ENCODE assay signal across 12 cellular contexts in genomic region chr9:32069169-32069813, GRCh38.
A peak's percentile ranks its signal among the peaks of the same experiment; 100 is the strongest.
DNase-seq lines count a peak whose midpoint lies in the region; ATAC-seq, FAIRE-seq and TF ChIP-seq lines count a peak whose summit lies in the region.
"Had no signal": no experiment of that assay in that cellular context is flagged by ENCODE, and none has a peak within 500 bp of the region (broad histone marks: within the 10 kb centered on the region; RNA-seq: fewer than 3 reads in every experiment).

No MANE protein-coding gene starts in this region.

- H3K27ac ChIP-seq in smooth muscle cell (ENCODE audit: low read depth) = no peak overlapping the region
- H3K27ac ChIP-seq: cardiac muscle cell, prostate gland, thoracic aorta had no signal

- no peaks in the 10 kb centered on the region for H3F3A ChIP-seq in smooth muscle cell (ENCODE audit: low read depth)

- H4K20me1 ChIP-seq in smooth muscle cell (ENCODE audit: low read depth) = no peaks in the 10 kb centered on the region

- no peak for ATAC-seq in GM21786 (IDR thresholded peaks at IDR 0.05; ENCODE audit: unreplicated experiment)
- ATAC-seq: left ventricle myocardium superior had no signal

- peak; percentile 34 for TF ChIP-seq CTCF in smooth muscle cell (IDR thresholded peaks at IDR 0.05; ENCODE audit: borderline replicate concordance, insufficient read depth, poor library complexity, severe bottlenecking)

- 52% methylated on average over 9 of the region's 9 CpGs for WGBS in smooth muscle cell (ENCODE audit: low lambda C conversion rate)

- intact Hi-C loops in posterior cingulate gyrus (cut with DNase I) = no loop called here

- H3K9me3 ChIP-seq in adipocyte (ENCODE audit: control insufficient read depth, low read length) (no peaks in the 10 kb centered on the region), smooth muscle cell (replicated peaks; ENCODE audit: low read depth) (no peaks in the 10 kb centered on the region)
- H3K9me3 ChIP-seq: prostate gland, thoracic aorta had no signal

- H2AFZ ChIP-seq in smooth muscle cell (ENCODE audit: low read depth) = no peak overlapping the region

- no peak overlapping the region for H3K4me3 ChIP-seq in Jurkat, Clone E6-1 (ENCODE audit: low read length)
- H3K4me3 ChIP-seq in adipocyte (ENCODE audit: low read length) (no peak overlapping the region), smooth muscle cell (no peak overlapping the region)
- H3K4me3 ChIP-seq: cardiac muscle cell, prostate gland, thoracic aorta had no signal

- no peaks in the 10 kb centered on the region for H3K79me2 ChIP-seq in smooth muscle cell (ENCODE audit: low read depth)

- H3K27me3 ChIP-seq in adipocyte (replicated peaks; ENCODE audit: control insufficient read depth, insufficient read depth, low read length) = no peaks in the 10 kb centered on the region
- no peaks in the 10 kb centered on the region for H3K27me3 ChIP-seq in smooth muscle cell (ENCODE audit: low read depth)
- H3K27me3 ChIP-seq: cardiac muscle cell had no signal

- no peak overlapping the region for H3K9ac ChIP-seq in adipocyte (ENCODE audit: low read length)
- no peak overlapping the region for H3K9ac ChIP-seq in smooth muscle cell (ENCODE audit: low read depth)

- FAIRE-seq in frontal cortex (lab: Jason Lieb, UNC) = no peak

- H3K4me2 ChIP-seq in smooth muscle cell = no peak overlapping the region

- H3K4me1 ChIP-seq in adipocyte (ENCODE audit: control insufficient read depth, insufficient read depth, low read length) (no peaks in the 10 kb centered on the region), smooth muscle cell (ENCODE audit: low read depth) (peaks cover 4% of the 10 kb centered on the region)
- H3K4me1 ChIP-seq: prostate gland had no signal

- DNase-seq in NOMO-1 treated with DMSO at 0.1 percent for 48 hours (lab: John Stamatoyannopoulos, UW; ENCODE audit: unreplicated experiment) (peak; percentile 21), NOMO-1 (lab: John Stamatoyannopoulos, UW; ENCODE audit: unreplicated experiment in 2 of 2) (no peak), adipocyte (ENCODE audit: low read depth) (peak; percentile 1), smooth muscle cell (lab: John Stamatoyannopoulos, UW; ENCODE audit: unreplicated experiment) (no peak), frontal cortex (ENCODE audit: low spot score in 2 of 2) (no peak), posterior cingulate gyrus (no peak)
- peak; percentile 20 for DNase-seq in Jurkat, Clone E6-1 (ENCODE audit: low read depth, low spot score)
- DNase-seq: left ventricle myocardium superior had no signal

- no peaks in the 10 kb centered on the region for H3K36me3 ChIP-seq in adipocyte (ENCODE audit: control insufficient read depth, insufficient read depth, low read length, severe bottlenecking)
- H3K36me3 ChIP-seq in smooth muscle cell (ENCODE audit: low read depth) = no peaks in the 10 kb centered on the region
- H3K36me3 ChIP-seq: cardiac muscle cell, prostate gland, thoracic aorta had no signal

Comparison
In these comparisons a context has a peak if more than half of its experiments do, and no peak if none do; other contexts are left out.
1. DNase-seq: peak in NOMO-1 treated with DMSO at 0.1 percent for 48 hours (single experiment), Jurkat, Clone E6-1 (single experiment) and adipocyte (single experiment); none in NOMO-1 (0 of 2), smooth muscle cell (single experiment), frontal cortex (0 of 2) and posterior cingulate gyrus (0 of 10).